7 cellular contexts compared by ENCODE assay signal in the genomic region with DNA sequence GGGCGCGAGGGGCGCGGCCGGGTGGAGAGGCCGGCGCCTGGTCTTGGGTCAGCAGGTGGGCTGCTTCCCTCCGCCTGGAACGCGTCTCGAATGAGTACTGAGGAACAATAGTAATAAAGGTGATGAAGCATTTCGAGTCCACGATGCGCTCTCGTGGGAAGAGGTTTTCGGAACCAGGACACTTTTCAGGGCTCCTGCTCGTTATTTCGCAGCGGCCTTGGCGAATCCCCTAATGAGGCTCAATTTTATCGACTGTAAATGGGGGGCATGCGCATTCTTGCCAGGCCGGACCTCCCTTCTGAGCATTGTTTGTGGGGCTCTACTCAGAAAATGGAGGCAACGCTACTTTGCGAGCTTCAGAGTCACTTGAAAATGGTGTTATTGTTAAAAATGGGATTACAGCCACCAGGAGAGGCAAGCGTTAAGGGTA. TPM values are rescaled to one million over a fixed set of nuclear protein-coding genes. Genes with fewer than 3 reads are reported as not detected.
DNase-seq lines count a peak whose midpoint lies in the region; FAIRE-seq and TF ChIP-seq lines count a peak whose summit lies in the region.

No MANE protein-coding gene starts in this region.

- peak in 1 of 2 experiments; percentile 39 for DNase-seq in SJSA1 (ENCODE audit: low read depth in 1 of 2, low spot score in 2 of 2)
- no peak for DNase-seq in foreskin fibroblast
- no peak for DNase-seq in small intestine
- DNase-seq in GF-D8 (lab: John Stamatoyannopoulos, UW), result no peak
- DNase-seq in stimulated activated CD4-positive, alpha-beta T cell treated with anti-CD3 and anti-CD28 coated beads, Interleukin-2, amount 100 ng/mL, for 24 hours, result no peak
- no peak for DNase-seq in ureter (ENCODE audit: low spot score)

- peaks cover 15% of the 10 kb centered on the region for H3K4me1 ChIP-seq in SJSA1 (replicated peaks)
- peaks cover 0 to 7% of the 10 kb centered on the region in 2 donors for H3K4me1 ChIP-seq in small intestine (ENCODE audit: control insufficient read depth in 2 of 2, insufficient read depth in 1 of 2, low read depth in 1 of 2, low read length in 1 of 2)

- H3K36me3 ChIP-seq in SJSA1 (peaks cover 57% of the 10 kb centered on the region), small intestine (ENCODE audit: control insufficient read depth in 2 of 2, insufficient read depth in 2 of 2, low read length in 2 of 2) (peaks cover 0 to 4% of the 10 kb centered on the region in 2 donors)

- TF ChIP-seq POLR2A in GM19099 (IDR thresholded peaks at IDR 0.05; ENCODE audit: extremely low read depth, insufficient read length, low read depth), result peak; percentile 28

- FAIRE-seq in small intestine (lab: Jason Lieb, UNC), result no peak

- H3K27ac ChIP-seq in SJSA1 (no peak overlapping the region), small intestine (ENCODE audit: low read depth in 1 of 2, low read length in 1 of 2) (peak overlapping the region; percentile 38 to 74)

- H3K27me3 ChIP-seq in SJSA1 (replicated peaks), result no peaks in the 10 kb centered on the region
- H3K27me3 ChIP-seq in small intestine (ENCODE audit: control insufficient read depth in 2 of 2, insufficient read depth in 2 of 2, low read length in 2 of 2), result no peaks in the 10 kb centered on the region

- H3K4me3 ChIP-seq in SJSA1, result peak overlapping the region; percentile 73
- H3K4me3 ChIP-seq in foreskin fibroblast (ENCODE audit: low read depth in 1 of 2, low read length in 2 of 2), result peak overlapping the region; percentile 78 to 90
- peak overlapping the region; percentile 28 to 99 for H3K4me3 ChIP-seq in small intestine (ENCODE audit: low read depth in 1 of 2, low read length in 2 of 2)

- no peak for TF ChIP-seq CTCF in foreskin fibroblast (IDR thresholded peaks at IDR 0.05; ENCODE audit: low read depth, low read length)

- 1 to 3% (median 1%) methylated on average over 24 to 26 of the region's 26 CpGs for WGBS in small intestine, 3 donors

- H3K9me3 ChIP-seq in SJSA1 (replicated peaks) (no peaks in the 10 kb centered on the region), small intestine (ENCODE audit: control insufficient read depth, low read depth) (no peaks in the 10 kb centered on the region)

RNA-seq across cellular contexts. Expression of gene NR2C2, which starts 1.2 kb away (rescaled TPM):
- total RNA-seq in SJSA1 (2014; rRNA removed; shearing (Covaris generic)), result 17.8 and 30.2 TPM in 2 replicates
- 10 to 100 TPM in 2 of 3 donors, 1 to 10 TPM in 1; 7.8 to 10.1 (median 10.0) TPM for polyA plus RNA-seq in small intestine
- 59.8 TPM for total RNA-seq in ureter
